9 cellular contexts compared by ENCODE assay signal in the genomic region with DNA sequence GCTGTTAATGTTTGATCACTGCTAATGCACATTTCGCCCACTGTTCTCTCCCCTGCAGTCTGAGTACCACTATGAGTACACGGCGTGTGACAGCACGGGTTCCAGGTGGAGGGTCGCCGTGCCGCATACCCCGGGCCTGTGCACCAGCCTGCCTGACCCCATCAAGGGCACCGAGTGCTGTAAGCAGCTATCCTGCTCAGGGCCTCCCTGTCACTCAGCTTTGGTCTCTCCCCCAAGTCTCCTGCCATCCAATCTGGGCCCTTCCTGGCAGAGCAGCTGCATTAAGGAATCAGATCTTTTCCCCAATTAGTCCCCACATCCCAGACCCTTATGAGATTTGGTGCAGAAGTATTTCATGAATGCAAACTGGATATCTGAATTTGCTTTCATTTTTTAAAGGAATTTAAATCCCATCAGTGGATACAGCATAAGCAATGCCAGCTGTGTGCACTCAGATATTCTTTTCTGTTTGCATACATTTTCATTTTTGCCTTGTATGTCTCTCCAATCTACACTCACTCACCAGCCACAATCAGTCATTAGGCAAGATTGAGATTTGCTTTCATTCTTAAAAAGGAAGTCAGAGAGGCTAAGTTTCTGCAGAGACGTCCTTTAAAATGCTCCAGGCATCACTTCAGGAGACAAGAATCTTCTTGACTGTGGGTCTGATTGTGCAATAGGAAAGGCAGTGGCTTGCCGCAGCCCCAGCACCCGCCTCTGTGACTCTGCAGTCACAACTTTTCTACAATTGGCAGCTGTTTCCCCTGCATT. TPM values are rescaled to one million over a fixed set of nuclear protein-coding genes. Genes with fewer than 3 reads are reported as not detected.
DNase-seq lines count a peak whose midpoint lies in the region; ATAC-seq and TF ChIP-seq lines count a peak whose summit lies in the region.
"Had no signal": no experiment of that assay in that cellular context is flagged by ENCODE, and none has a peak within 500 bp of the region (broad histone marks: within the 10 kb centered on the region; RNA-seq: fewer than 3 reads in every experiment).

No MANE protein-coding gene starts in this region.

- H3K4me3 ChIP-seq in ACC112 (ENCODE audit: low read depth, low read length), result peak overlapping the region; percentile 59
- H3K4me3 ChIP-seq in fibroblast of pulmonary artery (replicated peaks; ENCODE audit: low read depth, low read length), result peak overlapping the region; percentile 1
- H3K4me3 ChIP-seq: uterus had no signal

- no peaks in the 10 kb centered on the region for H3K79me2 ChIP-seq in ACC112 (ENCODE audit: control insufficient read depth, insufficient read depth, low read length, unreplicated experiment)

- H3K4me1 ChIP-seq in ACC112 (ENCODE audit: control insufficient read depth, insufficient read depth, low read length, unreplicated experiment), result peaks cover 20% of the 10 kb centered on the region
- H3K4me1 ChIP-seq: uterus had no signal

- H2AFZ ChIP-seq in ACC112 (ENCODE audit: low read length, unreplicated experiment), result peak overlapping the region; percentile 78

- no peaks in the 10 kb centered on the region for H3K36me3 Mint-ChIP-seq in Calu3 (ENCODE audit: insufficient read depth, unreplicated experiment)

- H3K27ac ChIP-seq in ACC112 (ENCODE audit: low read depth, low read length), result no peak overlapping the region
- H3K27ac ChIP-seq: uterus had no signal

- DNase-seq in UCSD-AML1 (lab: John Stamatoyannopoulos, UW; ENCODE audit: unreplicated experiment) (peak; percentile 53), fibroblast of pulmonary artery (ENCODE audit: low read depth) (peak; percentile 88), pons (ENCODE audit: low spot score) (peak; percentile 74), DMS53 (lab: John Stamatoyannopoulos, UW) (no peak), Calu3 (no peak)

- H3K27me3 ChIP-seq in ACC112 (ENCODE audit: insufficient read depth, low read length), result no peaks in the 10 kb centered on the region
- H3K27me3 ChIP-seq: uterus had no signal

- intact Hi-C loops in Calu3 (cut with micrococcal nuclease; ENCODE audit: unreplicated experiment), result no loop called here

- no peaks in the 10 kb centered on the region for H3K9me3 Mint-ChIP-seq in Calu3 (ENCODE audit: low read depth, unreplicated experiment)

- peak; percentile 81 for ATAC-seq in GM18861 (IDR thresholded peaks at IDR 0.05; ENCODE audit: unreplicated experiment)
- peak; percentile 70 for ATAC-seq in HG03432 (IDR thresholded peaks at IDR 0.05; ENCODE audit: unreplicated experiment)

- no peak overlapping the region for H3K4me3 Mint-ChIP-seq in Calu3 (ENCODE audit: low read depth, unreplicated experiment)

- TF ChIP-seq CTCF in fibroblast of pulmonary artery (IDR thresholded peaks at IDR 0.05; ENCODE audit: low read length, missing control alignments) (no peak), Calu3 (IDR thresholded peaks at IDR 0.05; ENCODE audit: unreplicated experiment) (no peak)

- H3K36me3 ChIP-seq in ACC112 (ENCODE audit: insufficient read depth, low read length), result no peaks in the 10 kb centered on the region
- H3K36me3 ChIP-seq: uterus had no signal

- peaks cover 13% of the 10 kb centered on the region for H3K27me3 Mint-ChIP-seq in Calu3 (ENCODE audit: unreplicated experiment)

- no peak overlapping the region for H3K27ac Mint-ChIP-seq in Calu3 (ENCODE audit: unreplicated experiment)

- CTCF ChIA-PET in Calu3 (lab: Charles Lee), result interaction anchor here (0.6 kb wide), 1 partner anchor 202 kb away, joined by 3 read pairs; no protein-coding TSS in a partner anchor

- no peaks in the 10 kb centered on the region for H3K4me1 Mint-ChIP-seq in Calu3 (ENCODE audit: low read depth, unreplicated experiment)

- BruUV-seq in Calu3 (replicated peaks; lab: Mats Ljungman, UMichigan), result no TSS peak

RNA-seq across cellular contexts. Expression of a gene that starts 48.1 kb away (rescaled TPM):
- total RNA-seq in Calu3 (2022), result 0.45 TPM in 1 of 2 replicates, not detected in the other

RNA-seq across cellular contexts. Expression of a gene that starts 51.7 kb away (rescaled TPM):
- 119 and 129 TPM in 2 replicates for total RNA-seq in Calu3 (2022)

Comparison
In these comparisons a context has a peak if more than half of its experiments do, and no peak if none do; other contexts are left out.
1. DNase-seq: peak in UCSD-AML1 (single experiment), fibroblast of pulmonary artery (single experiment) and pons (single experiment); none in DMS53 (single experiment) and Calu3 (single experiment).